Comparison of ENCODE assay signal across 12 cellular contexts in genomic region chr2:227509824-227510619, GRCh38. TPM values are rescaled to one million over a fixed set of nuclear protein-coding genes. Genes with fewer than 3 reads are reported as not detected.
DNase-seq lines count a peak whose midpoint lies in the region; ATAC-seq, FAIRE-seq and TF ChIP-seq lines count a peak whose summit lies in the region.
"Had no signal": no experiment of that assay in that cellular context is flagged by ENCODE, and none has a peak within 500 bp of the region (broad histone marks: within the 10 kb centered on the region; RNA-seq: fewer than 3 reads in every experiment).

No MANE protein-coding gene starts in this region.

- intact Hi-C loops in HepG2 (cut with micrococcal nuclease; ENCODE audit: unreplicated experiment): loop anchor here (5.0 kb wide), 1 partner anchor 38 kb away; the partner anchor contains the start of gene AGFG1

- TF ChIP-seq RAD21 in HepG2 (CRISPR knock-in tag; IDR thresholded peaks at IDR 0.05): no peak

- peak overlapping the region; percentile 25; the same call in 1 of the 2 replicates for H3K4me2 ChIP-seq in HepG2 (ENCODE audit: low read depth, low read length)

- H3K4me1 ChIP-seq in adipocyte (ENCODE audit: control insufficient read depth, insufficient read depth, low read length): peaks cover 53% of the 10 kb centered on the region
- peaks cover 35% of the 10 kb centered on the region for H3K4me1 ChIP-seq in HepG2 (ENCODE audit: insufficient read depth, low read length)

- no peaks in the 10 kb centered on the region for H3K36me3 ChIP-seq in adipocyte (ENCODE audit: control insufficient read depth, insufficient read depth, low read length, severe bottlenecking)
- peaks cover 0 to 1% of the 10 kb centered on the region in 2 experiments; a peak in 4 of 5 replicates for H3K36me3 ChIP-seq in HepG2 (replicated peaks in 1 of 2; ENCODE audit: control insufficient read depth in 1 of 2, insufficient read depth in 2 of 2, low read length in 2 of 2)

- peaks cover 17% of the 10 kb centered on the region; the same call in 1 of the 2 replicates for H4K20me1 ChIP-seq in HepG2 (ENCODE audit: insufficient read depth, low read length)

- peak; percentile 11 for DNase-seq in AG20443 (ENCODE audit: low spot score)
- peak; percentile 65 for DNase-seq in HFFc6
- peak; percentile 34 for DNase-seq in adipocyte (ENCODE audit: low read depth)
- DNase-seq in HepG2 (ENCODE audit: low spot score): peak; percentile 18
- no peak for DNase-seq in T-helper 17 cell
- no peak for DNase-seq in activated CD8-positive, alpha-beta memory T cell treated with anti-CD3 and anti-CD28 coated beads, Interleukin-2, amount 10 ng/mL, durations not matched to agents 7 days and 5 days
- DNase-seq in natural killer cell treated with Interleukin-12 subunit alpha and Interleukin-12 subunit beta and Interleukin-15 and Interleukin-18, amount 100 ng/mL, for 72 hours (ENCODE audit: low spot score): no peak
- DNase-seq: amygdala, hippocampal formation, NCI-H2081 had no signal

- BruUV-seq in HepG2 (replicated peaks; lab: Mats Ljungman, UMichigan): no TSS peak

- no peaks in the 10 kb centered on the region for H3K27me3 ChIP-seq in adipocyte (replicated peaks; ENCODE audit: control insufficient read depth, insufficient read depth, low read length)
- H3K27me3 ChIP-seq in HepG2 (ENCODE audit: control insufficient read depth in 1 of 2, insufficient read depth in 2 of 2, low read length in 2 of 2): no peaks in the 10 kb centered on the region

- TF ChIP-seq EP300 in HepG2 (IDR thresholded peaks at IDR 0.05; ENCODE audit: low read depth in 2 of 2, low read length in 2 of 2) (no peak), HepG2 (CRISPR knock-in tag; IDR thresholded peaks at IDR 0.05; ENCODE audit: borderline replicate concordance) (no peak)

- H3K4me3 ChIP-seq in adipocyte (ENCODE audit: low read length) (no peak overlapping the region), HepG2 (replicated peaks in 1 of 3; ENCODE audit: insufficient read depth in 1 of 3, low read depth in 2 of 3, low read length in 3 of 3) (no peak overlapping the region)

- no peak for FAIRE-seq in HepG2 (lab: Jason Lieb, UNC)
- FAIRE-seq: TTC549 had no signal

- in situ Hi-C loops in HepG2 (cut with HindIII; ENCODE audit: extremely low pct_ligation_motif_present, low pct_unique_long_range_greater_than_20kb): no loop called here

- ATAC-seq in HepG2 (peak; percentile 26), T-helper 17 cell (no peak), GM21786 (IDR thresholded peaks at IDR 0.05; ENCODE audit: unreplicated experiment) (no peak)
- no peak for ATAC-seq in activated CD8-positive, alpha-beta memory T cell treated with anti-CD3 and anti-CD28 coated beads, Interleukin-2, amount 10 ng/mL, durations not matched to agents 7 days and 5 days
- no peak for ATAC-seq in natural killer cell treated with Interleukin-12 subunit alpha and Interleukin-12 subunit beta and Interleukin-15 and Interleukin-18, amount 100 ng/mL, for 72 hours

- H3K9ac ChIP-seq in adipocyte (ENCODE audit: low read length) (no peak overlapping the region), HepG2 (ENCODE audit: insufficient read depth, low read depth, low read length) (0 out of 2 replicates have a peak overlapping the region, but pooled peaks have one; percentile 4)

- TF ChIP-seq POLR2A in HepG2 (IDR thresholded peaks at IDR 0.05; ENCODE audit: insufficient read depth in 1 of 2, low read depth in 2 of 2, low read length in 2 of 2): no peak

- no peaks in the 10 kb centered on the region; the same call in 1 of the 2 replicates for H3K27me3 Mint-ChIP-seq in HFFc6 (ENCODE audit: insufficient read depth)
- no peaks in the 10 kb centered on the region for H3K27me3 Mint-ChIP-seq in T-helper 17 cell
- no peaks in the 10 kb centered on the region for H3K27me3 Mint-ChIP-seq in activated CD8-positive, alpha-beta memory T cell treated with anti-CD3 and anti-CD28 coated beads, Interleukin-2, amount 10 ng/mL, durations not matched to agents 7 days and 5 days
- no peaks in the 10 kb centered on the region for H3K27me3 Mint-ChIP-seq in natural killer cell treated with Interleukin-12 subunit alpha and Interleukin-12 subunit beta and Interleukin-15 and Interleukin-18, amount 100 ng/mL, for 72 hours

- peak overlapping the region; percentile 37 for H3K27ac Mint-ChIP-seq in HFFc6
- H3K27ac Mint-ChIP-seq in T-helper 17 cell: no peak overlapping the region
- no peak overlapping the region for H3K27ac Mint-ChIP-seq in activated CD8-positive, alpha-beta memory T cell treated with anti-CD3 and anti-CD28 coated beads, Interleukin-2, amount 10 ng/mL, durations not matched to agents 7 days and 5 days
- no peak overlapping the region for H3K27ac Mint-ChIP-seq in natural killer cell treated with Interleukin-12 subunit alpha and Interleukin-12 subunit beta and Interleukin-15 and Interleukin-18, amount 100 ng/mL, for 72 hours

- H3K4me1 Mint-ChIP-seq in HFFc6 (ENCODE audit: low read depth) (peaks cover 90% of the 10 kb centered on the region), T-helper 17 cell (peaks cover 60% of the 10 kb centered on the region)
- H3K4me1 Mint-ChIP-seq in activated CD8-positive, alpha-beta memory T cell treated with anti-CD3 and anti-CD28 coated beads, Interleukin-2, amount 10 ng/mL, durations not matched to agents 7 days and 5 days: peaks cover 27% of the 10 kb centered on the region
- peaks cover 52 to 66% of the 10 kb centered on the region in 2 donors for H3K4me1 Mint-ChIP-seq in natural killer cell treated with Interleukin-12 subunit alpha and Interleukin-12 subunit beta and Interleukin-15 and Interleukin-18, amount 100 ng/mL, for 72 hours (ENCODE audit: low read depth in 2 of 2)

- H3K79me2 ChIP-seq in HepG2 (ENCODE audit: insufficient read depth, low read length): peaks cover 98% of the 10 kb centered on the region

- CTCF ChIA-PET in HepG2 (lab: Yijun Ruan, JAX; ENCODE audit: low intra/inter-chr PET ratio, low total read pairs): interaction anchor here (1.0 kb wide), 1 partner anchor 43 kb away, joined by 3 read pairs; no protein-coding TSS in a partner anchor
- CTCF ChIA-PET in activated CD8-positive, alpha-beta memory T cell treated with anti-CD3 and anti-CD28 coated beads, Interleukin-2, amount 10 ng/mL, durations not matched to agents 7 days and 5 days (lab: Charles Lee): no interaction called here

- peaks cover 9% of the 10 kb centered on the region for H3K36me3 Mint-ChIP-seq in HFFc6 (ENCODE audit: low read depth)
- no peaks in the 10 kb centered on the region for H3K36me3 Mint-ChIP-seq in T-helper 17 cell (ENCODE audit: low read depth)
- peaks cover 5% of the 10 kb centered on the region for H3K36me3 Mint-ChIP-seq in activated CD8-positive, alpha-beta memory T cell treated with anti-CD3 and anti-CD28 coated beads, Interleukin-2, amount 10 ng/mL, durations not matched to agents 7 days and 5 days
- H3K36me3 Mint-ChIP-seq in natural killer cell treated with Interleukin-12 subunit alpha and Interleukin-12 subunit beta and Interleukin-15 and Interleukin-18, amount 100 ng/mL, for 72 hours: no peaks in the 10 kb centered on the region

- POLR2A ChIA-PET in HepG2 (lab: Yijun Ruan, JAX): no interaction called here

- no peak overlapping the region for H2AFZ ChIP-seq in HepG2 (ENCODE audit: low read length)

- H3K9me3 ChIP-seq in adipocyte (ENCODE audit: control insufficient read depth, low read length) (no peaks in the 10 kb centered on the region), HepG2 (ENCODE audit: low read length) (no peaks in the 10 kb centered on the region), T-helper 17 cell (ENCODE audit: control insufficient read depth, low read length, poor library complexity, severe bottlenecking) (no peaks in the 10 kb centered on the region)

- peak overlapping the region; percentile 9 for H3K27ac ChIP-seq in HepG2 (ENCODE audit: extremely low read length, insufficient read depth, low read length)

- TF ChIP-seq CTCF in HFFc6 (IDR thresholded peaks at IDR 0.05) (no peak), HepG2 (CRISPR knock-in tag; IDR thresholded peaks at IDR 0.05) (no peak)

- 86% methylated on average over 4 of the region's 4 CpGs for WGBS in HepG2 (ENCODE audit: low lambda C conversion rate)

- H3K4me3 Mint-ChIP-seq in HFFc6 (no peak overlapping the region), T-helper 17 cell (no peak overlapping the region)
- no peak overlapping the region for H3K4me3 Mint-ChIP-seq in activated CD8-positive, alpha-beta memory T cell treated with anti-CD3 and anti-CD28 coated beads, Interleukin-2, amount 10 ng/mL, durations not matched to agents 7 days and 5 days
- H3K4me3 Mint-ChIP-seq in natural killer cell treated with Interleukin-12 subunit alpha and Interleukin-12 subunit beta and Interleukin-15 and Interleukin-18, amount 100 ng/mL, for 72 hours: no peak overlapping the region

- H3K9me3 Mint-ChIP-seq in HFFc6: no peaks in the 10 kb centered on the region
- no peaks in the 10 kb centered on the region for H3K9me3 Mint-ChIP-seq in activated CD8-positive, alpha-beta memory T cell treated with anti-CD3 and anti-CD28 coated beads, Interleukin-2, amount 10 ng/mL, durations not matched to agents 7 days and 5 days (ENCODE audit: low read depth)
- no peaks in the 10 kb centered on the region for H3K9me3 Mint-ChIP-seq in natural killer cell treated with Interleukin-12 subunit alpha and Interleukin-12 subunit beta and Interleukin-15 and Interleukin-18, amount 100 ng/mL, for 72 hours

RNA-seq across cellular contexts. Expression of gene AGFG1, which starts 38.1 kb away (rescaled TPM):
- total RNA-seq in HFFc6 (2021; fragmentation: NEBNext Ultra II Directional; extraction: Animal tissue kit (Norgen Biotek cat#: 25700)): 100 to 1,000 TPM in 1 of 6 experiments, 10 to 100 TPM in 5; 62.3 to 105 (median 74.0) TPM
- total RNA-seq in HepG2 (2016; rRNA removed; fragmentation: Illumina TruSeq; extraction: Trizol) (145 and 187 TPM in 2 replicates), T-helper 17 cell (10 to 100 TPM; 66.6 to 68.3 TPM)
- 43.0 and 45.7 TPM in 2 replicates for total RNA-seq in HepG2 (2016; cell fraction: cytosol; rRNA removed; fragmentation: Illumina TruSeq; extraction: Trizol; ENCODE audit: low read depth)
- total RNA-seq in HepG2 (2016; cell fraction: insoluble cytoplasmic fraction; rRNA removed; fragmentation: Illumina TruSeq; extraction: Trizol): 137 and 182 TPM in 2 replicates
- total RNA-seq in HepG2 (2016; cell fraction: membrane; rRNA removed; fragmentation: Illumina TruSeq; extraction: Trizol): 97.9 and 106 TPM in 2 replicates
- 81.6 and 96.2 TPM in 2 replicates for total RNA-seq in HepG2 (2016; cell fraction: nucleus; rRNA removed; fragmentation: Illumina TruSeq; extraction: Trizol)
- polyA plus RNA-seq in HepG2 (2011; rRNA removed): 133 and 168 TPM in 2 replicates
- 117 and 131 TPM in 2 replicates for polyA plus RNA-seq in HepG2 (2011; cell fraction: cytosol; rRNA removed)
- polyA plus RNA-seq in HepG2 (2011; cell fraction: nucleus; rRNA removed): 69.2 and 88.9 TPM in 2 replicates
- polyA plus RNA-seq in HepG2 (2012): 64.4 and 70.1 TPM in 2 replicates
- 18.9 and 21.0 TPM in 2 replicates for polyA plus RNA-seq in HepG2 (2016; cell fraction: cytosol; fragmentation: Illumina TruSeq; extraction: Trizol; ENCODE audit: low read depth)
- 159 and 174 TPM in 2 replicates for polyA plus RNA-seq in HepG2 (2016; cell fraction: insoluble cytoplasmic fraction; fragmentation: Illumina TruSeq; extraction: Trizol; ENCODE audit: low read depth)
- polyA plus RNA-seq in HepG2 (2016; cell fraction: membrane; fragmentation: Illumina TruSeq; extraction: Trizol; ENCODE audit: low read depth): 58.1 and 62.3 TPM in 2 replicates
- polyA plus RNA-seq in HepG2 (2016; cell fraction: nucleus; fragmentation: Illumina TruSeq; extraction: Trizol; ENCODE audit: insufficient read depth, low read depth): 104 and 107 TPM in 2 replicates
- polyA minus RNA-seq in HepG2 (2011; rRNA and poly(A)+ RNA removed; ENCODE audit: low replicate concordance): 354 and 508 TPM in 2 replicates
- polyA minus RNA-seq in HepG2 (2011; cell fraction: cytosol; rRNA and poly(A)+ RNA removed): 133 and 147 TPM in 2 replicates
- polyA minus RNA-seq in HepG2 (2011; cell fraction: nucleus; rRNA and poly(A)+ RNA removed): 117 TPM in 2 replicates
- total RNA-seq in activated CD8-positive, alpha-beta memory T cell treated with anti-CD3 and anti-CD28 coated beads, Interleukin-2, amount 10 ng/mL, durations not matched to agents 7 days and 5 days: 10 to 100 TPM; 56.4 to 94.9 TPM
- total RNA-seq in natural killer cell treated with Interleukin-12 subunit alpha and Interleukin-12 subunit beta and Interleukin-15 and Interleukin-18, amount 100 ng/mL, for 72 hours: 10 to 100 TPM; 65.9 to 78.8 TPM

Comparison
In these comparisons a context has a peak if more than half of its experiments do, and no peak if none do; other contexts are left out.
1. DNase-seq: peak in AG20443 (single experiment), HFFc6 (single experiment), adipocyte (single experiment) and HepG2 (single experiment); none in T-helper 17 cell (0 of 3), activated CD8-positive, alpha-beta memory T cell treated with anti-CD3 and anti-CD28 coated beads, Interleukin-2, amount 10 ng/mL, durations not matched to agents 7 days and 5 days (single experiment) and natural killer cell treated with Interleukin-12 subunit alpha and Interleukin-12 subunit beta and Interleukin-15 and Interleukin-18, amount 100 ng/mL, for 72 hours (single experiment).